In genomic region chrX:49838374-49838773, GRCh38 we compare ENCODE assay signal across 9 cellular contexts. TPM values are rescaled to one million over a fixed set of nuclear protein-coding genes. Genes with fewer than 3 reads are reported as not detected.
DNase-seq lines count a peak whose midpoint lies in the region; ATAC-seq, FAIRE-seq and TF ChIP-seq lines count a peak whose summit lies in the region.
"Had no signal": no experiment of that assay in that cellular context is flagged by ENCODE, and none has a peak within 500 bp of the region (broad histone marks: within the 10 kb centered on the region; RNA-seq: fewer than 3 reads in every experiment).

No MANE protein-coding gene starts in this region.

- H3K27me3 Mint-ChIP-seq in memory B cell = no peaks in the 10 kb centered on the region

- H3K9ac ChIP-seq in K562 (ENCODE audit: insufficient read depth in 1 of 2, low read depth in 2 of 2, low read length in 2 of 2) = no peak overlapping the region

- POLR2A ChIA-PET in K562 (lab: Yijun Ruan, JAX) = no interaction called here

- no peaks in the 10 kb centered on the region for H3K4me1 Mint-ChIP-seq in memory B cell

- TF ChIP-seq CTCF in NB4 (IDR thresholded peaks at IDR 0.05; ENCODE audit: low read depth, low read length) (peak; percentile 49), K562 (IDR thresholded peaks at IDR 0.05 in 2 of 3, conservative IDR thresholded peaks at IDR 0.05 in 1 of 3; ENCODE audit: insufficient read depth in 2 of 3, low read depth in 1 of 3, low read length in 3 of 3) (peak; percentile 49 to 65 (median 61))

- no peak for TF ChIP-seq EP300 in K562 (IDR thresholded peaks at IDR 0.05; ENCODE audit: low read length)

- ATAC-seq in GM18870 (IDR thresholded peaks at IDR 0.05; ENCODE audit: unreplicated experiment) (peak; percentile 63), K562 (peak; percentile 73), memory B cell (ENCODE audit: low read depth) (peak; percentile 61), HG03432 (IDR thresholded peaks at IDR 0.05; ENCODE audit: unreplicated experiment) (no peak), GM18519 (IDR thresholded peaks at IDR 0.05; ENCODE audit: low FRiP score, unreplicated experiment) (no peak)

- H3K9me3 ChIP-seq in K562 (replicated peaks; ENCODE audit: control insufficient read depth, insufficient read depth, low read depth, low read length) = no peaks in the 10 kb centered on the region

- CTCF ChIA-PET in K562 (lab: Yijun Ruan, JAX; ENCODE audit: low intra/inter-chr PET ratio) = no interaction called here

- H3K79me2 ChIP-seq in K562 (ENCODE audit: control insufficient read depth, insufficient read depth, low read length) = no peaks in the 10 kb centered on the region

- no TSS peak for BruUV-seq in K562 (replicated peaks; lab: Mats Ljungman, UMichigan)

- H3K27ac Mint-ChIP-seq in memory B cell = no peak overlapping the region

- no peak overlapping the region for H3K4me3 Mint-ChIP-seq in memory B cell

- H3K4me3 ChIP-seq in NB4 (ENCODE audit: low read depth, low read length) (no peak overlapping the region), K562 (no peak overlapping the region)
- H3K4me3 ChIP-seq: SK-N-MC had no signal

- H2AFZ ChIP-seq in K562 (ENCODE audit: low read depth, low read length) = no peak overlapping the region

- peak; percentile 48 for FAIRE-seq in K562 (lab: Jason Lieb, UNC)

- no peak overlapping the region for H3K27ac ChIP-seq in K562 (ENCODE audit: extremely low read depth, low read depth, low read length)
- H3K27ac ChIP-seq: SK-N-MC had no signal

- TF ChIP-seq RAD21 in K562 (CRISPR knock-in tag; conservative IDR thresholded peaks at IDR 0.05 in 1 of 2, IDR thresholded peaks at IDR 0.05 in 1 of 2) = peak; percentile 39 to 61

- in situ Hi-C loops in Caki2 (cut with HindIII; ENCODE audit: low pct_unique_long_range_greater_than_20kb, low sequenced_read_pairs) (no loop called here), K562 (cut with MboI) (no loop called here)

- DNase-seq in Caki2 (ENCODE audit: low read depth) (peak; percentile 6), NB4 (ENCODE audit: low read depth) (peak; percentile 37), K562 (ENCODE audit: extremely low read depth in 1 of 4, low spot score in 3 of 4) (peak; percentile 9 to 35 (median 15)), memory B cell (ENCODE audit: low spot score in 2 of 2) (peak in 1 of 2 donors; percentile 6)
- DNase-seq in stimulated activated CD4-positive, alpha-beta T cell treated with anti-CD3 and anti-CD28 coated beads, Interleukin-4, amount 100 ng/mL, for 1 hour = no peak

- no peaks in the 10 kb centered on the region for H3K9me1 ChIP-seq in K562 (ENCODE audit: control insufficient read depth, insufficient read depth, low read length)

- no peak overlapping the region for H3K4me2 ChIP-seq in K562 (ENCODE audit: insufficient read depth, low read length)

- peaks cover 0 to 10% of the 10 kb centered on the region in 2 experiments; a peak in 2 of 5 replicates for H3K4me1 ChIP-seq in K562 (replicated peaks in 1 of 2; ENCODE audit: control insufficient read depth in 2 of 2, insufficient read depth in 2 of 2, low read length in 2 of 2)

- no peaks in the 10 kb centered on the region for H3K36me3 Mint-ChIP-seq in memory B cell

- H3K36me3 ChIP-seq in K562 (ENCODE audit: control insufficient read depth, insufficient read depth, low read length) = no peaks in the 10 kb centered on the region

- TF ChIP-seq POLR2A in NB4 (IDR thresholded peaks at IDR 0.05; ENCODE audit: extremely low read depth, insufficient read length) (no peak), K562 (conservative IDR thresholded peaks at IDR 0.05) (no peak)

- WGBS in K562 (ENCODE audit: insufficient coverage, low coverage, missing lambda C conversion rate) = 3% methylated on average over 8 of the region's 8 CpGs

- no peaks in the 10 kb centered on the region for H3K9me3 Mint-ChIP-seq in memory B cell

- no peaks in the 10 kb centered on the region for H3K27me3 ChIP-seq in K562 (ENCODE audit: control insufficient read depth in 2 of 2, insufficient read depth in 2 of 2, low read length in 2 of 2)

- no peaks in the 10 kb centered on the region for H4K20me1 ChIP-seq in K562 (replicated peaks; ENCODE audit: control insufficient read depth, insufficient read depth, low read length)

- intact Hi-C loops in K562 (cut with micrococcal nuclease) = loop anchor here (5.0 kb wide), 2 partner anchors 76 to 546 kb away; no protein-coding TSS in a partner anchor

TF ChIP-seq in K562, 482 proteins besides CTCF, POLR2A, EP300 and RAD21:
- no peak for TF ChIP-seq ZNF76 (CRISPR knock-in tag; IDR thresholded peaks at IDR 0.05; ENCODE audit: borderline replicate concordance)
- TF ChIP-seq CBX3 (IDR thresholded peaks at IDR 0.05; ENCODE audit: borderline replicate concordance in 1 of 2, low read length in 2 of 2) = no peak
- no peak for TF ChIP-seq ERF (CRISPR knock-in tag; IDR thresholded peaks at IDR 0.05)
- no peak for TF ChIP-seq RNF2 (IDR thresholded peaks at IDR 0.05)
- peak; percentile 94 for TF ChIP-seq ZKSCAN8 (CRISPR knock-in tag; IDR thresholded peaks at IDR 0.05)
- TF ChIP-seq SNIP1 (IDR thresholded peaks at IDR 0.05; ENCODE audit: low read depth) = no peak
- TF ChIP-seq SMC3 (conservative IDR thresholded peaks at IDR 0.05; ENCODE audit: insufficient read depth, low read depth, low read length) = 0 out of 2 replicates have a peak, but pooled peaks have one; percentile 24
- TF ChIP-seq CHAMP1 (IDR thresholded peaks at IDR 0.05) = no peak
- TF ChIP-seq STAG1 (CRISPR knock-in tag; IDR thresholded peaks at IDR 0.05; ENCODE audit: borderline replicate concordance) = peak; percentile 55; the same call in 1 of the 2 replicates
- no peak for TF ChIP-seq ZBTB7A (IDR thresholded peaks at IDR 0.05; ENCODE audit: borderline replicate concordance, control insufficient read depth, low read depth, low read length)

RNA-seq across cellular contexts. Expression of gene PAGE4, which starts 9.3 kb away (rescaled TPM):
- not detected in 2 replicates for total RNA-seq in Caki2 (2014; rRNA removed; shearing (Covaris generic); ENCODE audit: low replicate concordance)
- not detected in 2 replicates for total RNA-seq in K562 (2011; cell fraction: chromatin; rRNA removed; ENCODE audit: low replicate concordance)
- not detected in 2 replicates for total RNA-seq in K562 (2011; cell fraction: nucleolus; rRNA removed)
- not detected in 2 replicates for total RNA-seq in K562 (2011; cell fraction: nucleoplasm; rRNA removed)
- 1.7 and 2.4 TPM in 2 replicates for total RNA-seq in K562 (2014; rRNA removed)
- total RNA-seq in K562 (2014; rRNA removed; fragmentation: Illumina TruSeq; extraction: Trizol) = 2.8 and 3.9 TPM in 2 replicates
- 2.2 and 3.7 TPM in 2 replicates for total RNA-seq in K562 (2015; rRNA removed; fragmentation: Illumina TruSeq; extraction: Trizol)
- total RNA-seq in K562 (2021) = 1.1 and 1.3 TPM in 2 replicates
- polyA plus RNA-seq in K562 (2011; rRNA removed) = 0.99 and 1.2 TPM in 2 replicates
- 0.46 TPM in 1 of 2 replicates, not detected in the other for polyA plus RNA-seq in K562 (2011; cell fraction: cytosol; rRNA removed)
- polyA plus RNA-seq in K562 (2011; cell fraction: nucleus; rRNA removed) = not detected in 2 replicates
- 4.9 and 6.0 TPM in 2 replicates for polyA plus RNA-seq in K562 (2012)
- 4.9 and 5.3 TPM in 2 replicates for polyA plus RNA-seq in K562 (2014; fragmentation: Illumina TruSeq; extraction: Trizol)
- polyA plus RNA-seq in K562 (2014; fragmentation: Nextera tagmentation; extraction: Ambion mirVana) = 1 to 10 TPM; 6.7 to 8.0 TPM
- polyA plus RNA-seq in K562 (2014; rRNA removed) = 4.0 and 6.4 TPM in 2 replicates
- not detected in 2 replicates for polyA minus RNA-seq in K562 (2011; rRNA and poly(A)+ RNA removed)
- not detected in 2 replicates for polyA minus RNA-seq in K562 (2011; cell fraction: cytosol; rRNA and poly(A)+ RNA removed)
- not detected in 2 replicates for polyA minus RNA-seq in K562 (2011; cell fraction: nucleus; rRNA and poly(A)+ RNA removed)

RNA-seq across cellular contexts. Expression of gene USP27X, which starts 40.9 kb away (rescaled TPM):
- total RNA-seq in Caki2 (2014; rRNA removed; shearing (Covaris generic); ENCODE audit: low replicate concordance) = 1.0 TPM in 1 of 2 replicates, not detected in the other
- total RNA-seq in K562 (2011; cell fraction: chromatin; rRNA removed; ENCODE audit: low replicate concordance) = 3.8 and 4.9 TPM in 2 replicates
- total RNA-seq in K562 (2011; cell fraction: nucleolus; rRNA removed) = 3.4 and 4.0 TPM in 2 replicates
- total RNA-seq in K562 (2011; cell fraction: nucleoplasm; rRNA removed) = 2.5 and 3.2 TPM in 2 replicates
- total RNA-seq in K562 (2014; rRNA removed) = 0.82 and 1.8 TPM in 2 replicates
- 1.6 and 2.1 TPM in 2 replicates for total RNA-seq in K562 (2014; rRNA removed; fragmentation: Illumina TruSeq; extraction: Trizol)
- 1.3 and 1.7 TPM in 2 replicates for total RNA-seq in K562 (2015; rRNA removed; fragmentation: Illumina TruSeq; extraction: Trizol)
- 1.9 and 2.7 TPM in 2 replicates for total RNA-seq in K562 (2021)
- 2.3 and 4.7 TPM in 2 replicates for polyA plus RNA-seq in K562 (2011; rRNA removed)
- 1.8 and 4.2 TPM in 2 replicates for polyA plus RNA-seq in K562 (2011; cell fraction: cytosol; rRNA removed)
- 1.1 and 1.9 TPM in 2 replicates for polyA plus RNA-seq in K562 (2011; cell fraction: nucleus; rRNA removed)
- polyA plus RNA-seq in K562 (2012) = 2.4 and 3.0 TPM in 2 replicates
- 3.8 and 4.0 TPM in 2 replicates for polyA plus RNA-seq in K562 (2014; fragmentation: Illumina TruSeq; extraction: Trizol)
- polyA plus RNA-seq in K562 (2014; fragmentation: Nextera tagmentation; extraction: Ambion mirVana) = under 1 TPM; 0.15 TPM
- 1.2 and 2.1 TPM in 2 replicates for polyA plus RNA-seq in K562 (2014; rRNA removed)
- 4.2 and 7.8 TPM in 2 replicates for polyA minus RNA-seq in K562 (2011; rRNA and poly(A)+ RNA removed)
- polyA minus RNA-seq in K562 (2011; cell fraction: cytosol; rRNA and poly(A)+ RNA removed) = 1.9 and 2.6 TPM in 2 replicates
- polyA minus RNA-seq in K562 (2011; cell fraction: nucleus; rRNA and poly(A)+ RNA removed) = 1.6 and 2.8 TPM in 2 replicates

Comparison
In these comparisons a context has a peak if more than half of its experiments do, and no peak if none do; other contexts are left out.
1. ATAC-seq: peak in GM18870 (single experiment), K562 (single experiment) and memory B cell (single experiment); none in HG03432 (single experiment) and GM18519 (single experiment).